In genomic region chr11:46554205-46555162, GRCh38 we compare ENCODE assay signal across 8 cellular contexts. TPM values are rescaled to one million over a fixed set of nuclear protein-coding genes. Genes with fewer than 3 reads are reported as not detected.
DNase-seq lines count a peak whose midpoint lies in the region; ATAC-seq and TF ChIP-seq lines count a peak whose summit lies in the region.

No MANE protein-coding gene starts in this region.

- no peaks in the 10 kb centered on the region for H3K9me2 ChIP-seq in GM23248 (ENCODE audit: insufficient read depth)

- 47 to 51% methylated on average over 5 of the region's 5 CpGs for WGBS in GM23248 (ENCODE audit: low coverage in 1 of 2, low lambda C conversion rate in 2 of 2, missing lambda C conversion rate in 2 of 2), 2 experiments
- 55 to 58% methylated on average over 5 of the region's 5 CpGs for whole genome bisulfite sequencing in esophagus, 2 donors

- in situ Hi-C loops in GM23248 (cut with MboI) (no loop called here), Panc1 (cut with HindIII; ENCODE audit: low pct_unique_long_range_greater_than_20kb, low sequenced_read_pairs) (no loop called here), HAP-1 (cut with MboI; ENCODE audit: low sequenced_read_pairs) (no loop called here)

- H2AFZ ChIP-seq in GM23248 (no peak overlapping the region), neural progenitor cell (replicated peaks) (no peak overlapping the region)

- H3K79me2 ChIP-seq in GM23248 (ENCODE audit: insufficient read depth) = peaks cover 96% of the 10 kb centered on the region
- H3K79me2 ChIP-seq in neural progenitor cell (ENCODE audit: low read depth) = peaks cover 99% of the 10 kb centered on the region

- H3K27ac ChIP-seq in GM23248 = peak overlapping the region; percentile 74
- H3K27ac ChIP-seq in Panc1 (ENCODE audit: low read length) = peak overlapping the region; percentile 96
- H3K27ac ChIP-seq in esophagus (ENCODE audit: low read depth in 2 of 2, low read length in 1 of 2) = peak overlapping the region; percentile 34 to 64
- peak overlapping the region; percentile 60 for H3K27ac ChIP-seq in neural progenitor cell

- peaks cover 2% of the 10 kb centered on the region for H3K27me3 Mint-ChIP-seq in neural progenitor cell (ENCODE audit: insufficient read depth, low read depth)

- H4K20me1 ChIP-seq in GM23248 (ENCODE audit: insufficient read depth) (peaks cover 9% of the 10 kb centered on the region; the same call in 1 of the 2 replicates), neural progenitor cell (ENCODE audit: low read depth) (peaks cover 28% of the 10 kb centered on the region)

- H3K36me3 ChIP-seq in GM23248 (ENCODE audit: low read depth) = no peaks in the 10 kb centered on the region
- H3K36me3 ChIP-seq in Panc1 (ENCODE audit: control insufficient read depth, insufficient read depth, low read length) = no peaks in the 10 kb centered on the region
- H3K36me3 ChIP-seq in esophagus (ENCODE audit: control insufficient read depth in 2 of 2, insufficient read depth in 2 of 2, low read length in 1 of 2) = no peaks in the 10 kb centered on the region
- H3K36me3 ChIP-seq in neural progenitor cell = no peaks in the 10 kb centered on the region
- H3K36me3 ChIP-seq in HAP-1 (replicated peaks) = no peaks in the 10 kb centered on the region

- POLR2A ChIA-PET in Panc1 (lab: Charles Lee) = interaction anchor here (0.5 to 0.7 kb wide), 2 partner anchors 64 to 623 kb away, joined by 3 read pairs; no protein-coding TSS in a partner anchor

- peaks cover 3% of the 10 kb centered on the region for H3K4me1 Mint-ChIP-seq in neural progenitor cell

- H3K4me3 Mint-ChIP-seq in neural progenitor cell = no peak overlapping the region

- peak; percentile 79 for ATAC-seq in Panc1
- no peak for ATAC-seq in GM19023 (IDR thresholded peaks at IDR 0.05; ENCODE audit: unreplicated experiment)

- H3K9me3 ChIP-seq in GM23248 (ENCODE audit: low read depth) (no peaks in the 10 kb centered on the region), Panc1 (ENCODE audit: control insufficient read depth, insufficient read depth, low read depth, low read length) (no peaks in the 10 kb centered on the region), esophagus (ENCODE audit: control insufficient read depth in 2 of 2, insufficient read depth in 1 of 2, low read depth in 1 of 2, low read length in 1 of 2) (no peaks in the 10 kb centered on the region), neural progenitor cell (ENCODE audit: low read depth) (no peaks in the 10 kb centered on the region), HAP-1 (no peaks in the 10 kb centered on the region)

- H3K27ac Mint-ChIP-seq in neural progenitor cell = peak overlapping the region; percentile 11

- peak overlapping the region; percentile 31 for H3K4me3 ChIP-seq in GM23248
- H3K4me3 ChIP-seq in Panc1 (ENCODE audit: low read depth in 2 of 2, low read length in 2 of 2) = peak overlapping the region in 1 of 2 experiments; percentile 7; a peak in 2 of 4 replicates
- H3K4me3 ChIP-seq in esophagus (ENCODE audit: low read depth in 1 of 2, low read length in 2 of 2) = no peak overlapping the region
- peak overlapping the region; percentile 1 for H3K4me3 ChIP-seq in neural progenitor cell
- no peak overlapping the region for H3K4me3 ChIP-seq in HAP-1

- peaks cover 35% of the 10 kb centered on the region for H3K4me1 ChIP-seq in GM23248 (ENCODE audit: insufficient read depth)
- H3K4me1 ChIP-seq in Panc1 (ENCODE audit: control insufficient read depth, insufficient read depth, low read length) = peaks cover 68% of the 10 kb centered on the region
- peaks cover 0 to 3% of the 10 kb centered on the region in 2 donors for H3K4me1 ChIP-seq in esophagus (ENCODE audit: control insufficient read depth in 2 of 2, insufficient read depth in 2 of 2, low read length in 1 of 2)
- H3K4me1 ChIP-seq in neural progenitor cell = peaks cover 23% of the 10 kb centered on the region
- H3K4me1 ChIP-seq in HAP-1 = no peaks in the 10 kb centered on the region

- peaks cover 7% of the 10 kb centered on the region for H3K9me3 Mint-ChIP-seq in neural progenitor cell

- H3K4me2 ChIP-seq in GM23248 (ENCODE audit: unreplicated experiment) = peak overlapping the region; percentile 69
- peak overlapping the region; percentile 43 for H3K4me2 ChIP-seq in neural progenitor cell

- H3F3A ChIP-seq in GM23248 (ENCODE audit: insufficient read depth) (peaks cover 31% of the 10 kb centered on the region), neural progenitor cell (ENCODE audit: low read depth) (peaks cover 23% of the 10 kb centered on the region)

- H3K9ac ChIP-seq in GM23248 = peak overlapping the region; percentile 19
- no peak overlapping the region for H3K9ac ChIP-seq in neural progenitor cell

- DNase-seq in GM23248 = peak; percentile 85
- DNase-seq in Panc1 (ENCODE audit: low read depth, low spot score) = peak; percentile 89
- peak; percentile 51 for DNase-seq in neural progenitor cell (ENCODE audit: low spot score)
- no peak for DNase-seq in NCI-H146 treated with DMSO at 0.1 percent for 48 hours (lab: John Stamatoyannopoulos, UW; ENCODE audit: unreplicated experiment)
- no peak for DNase-seq in HAP-1 (ENCODE audit: low spot score in 2 of 2)
- DNase-seq in activated CD4-positive, CD25-positive, alpha-beta regulatory T cell treated with anti-CD3 and anti-CD28 coated beads, Interleukin-2, amount 50 U/mL, for 72 hours = no peak

- intact Hi-C loops in Panc1 (cut with micrococcal nuclease; ENCODE audit: unreplicated experiment) = loop anchor here (5.0 kb wide), 1 partner anchor 63 kb away; the partner anchor contains the start of genes ATG13 and HARBI1

- H3K36me3 Mint-ChIP-seq in neural progenitor cell = peaks cover 11% of the 10 kb centered on the region

- BruUV-seq in Panc1 (replicated peaks; lab: Mats Ljungman, UMichigan) = TSS peak; percentile 81

- no peaks in the 10 kb centered on the region for H3K27me3 ChIP-seq in GM23248 (replicated peaks; ENCODE audit: insufficient read depth)
- H3K27me3 ChIP-seq in Panc1 (ENCODE audit: control insufficient read depth, insufficient read depth, low read length) = no peaks in the 10 kb centered on the region
- no peaks in the 10 kb centered on the region for H3K27me3 ChIP-seq in esophagus (ENCODE audit: control insufficient read depth in 1 of 2, insufficient read depth in 2 of 2, low read length in 2 of 2)
- no peaks in the 10 kb centered on the region for H3K27me3 ChIP-seq in neural progenitor cell
- H3K27me3 ChIP-seq in HAP-1 (ENCODE audit: low read depth) = no peaks in the 10 kb centered on the region

- CTCF ChIA-PET in Panc1 (lab: Charles Lee) = no interaction called here

- TF ChIP-seq CTCF in Panc1 (IDR thresholded peaks at IDR 0.05) (no peak), neural progenitor cell (IDR thresholded peaks at IDR 0.05) (no peak)

RNA-seq across cellular contexts. Expression of gene AMBRA1, which starts 39.3 kb away (rescaled TPM):
- total RNA-seq in GM23248 (2014; rRNA removed; shearing (Covaris generic)) = 20.1 and 46.0 TPM in 2 replicates
- polyA plus RNA-seq in GM23248 (2016; fragmentation: Nextera tagmentation; extraction: Ambion mirVana) (5.0 and 5.2 TPM in 2 replicates), esophagus (10 to 100 TPM in 1 of 2 donors, 1 to 10 TPM in 1; 9.0 to 11.2 TPM)
- total RNA-seq in Panc1 (2021; ENCODE audit: unreplicated experiment) (40.0 TPM), neural progenitor cell (ENCODE audit: low replicate concordance) (20.7 and 35.9 TPM in 2 replicates)
- 39.3 TPM for polyA plus RNA-seq in Panc1 (2012; ENCODE audit: insufficient read length)

Comparison
In these comparisons a context has a peak if more than half of its experiments do, and no peak if none do; other contexts are left out.
1. DNase-seq: peak in GM23248 (single experiment), Panc1 (single experiment) and neural progenitor cell (single experiment); none in NCI-H146 treated with DMSO at 0.1 percent for 48 hours (single experiment), HAP-1 (0 of 2) and activated CD4-positive, CD25-positive, alpha-beta regulatory T cell treated with anti-CD3 and anti-CD28 coated beads, Interleukin-2, amount 50 U/mL, for 72 hours (single experiment).
2. H3K4me3 ChIP-seq: peak in GM23248 (single experiment) and neural progenitor cell (single experiment); none in esophagus (0 of 2) and HAP-1 (single experiment).
3. Peak in every context shown above with its lines, with median percentiles within 50 percentile points of each other: H3K27ac ChIP-seq.